In the genomic region with DNA sequence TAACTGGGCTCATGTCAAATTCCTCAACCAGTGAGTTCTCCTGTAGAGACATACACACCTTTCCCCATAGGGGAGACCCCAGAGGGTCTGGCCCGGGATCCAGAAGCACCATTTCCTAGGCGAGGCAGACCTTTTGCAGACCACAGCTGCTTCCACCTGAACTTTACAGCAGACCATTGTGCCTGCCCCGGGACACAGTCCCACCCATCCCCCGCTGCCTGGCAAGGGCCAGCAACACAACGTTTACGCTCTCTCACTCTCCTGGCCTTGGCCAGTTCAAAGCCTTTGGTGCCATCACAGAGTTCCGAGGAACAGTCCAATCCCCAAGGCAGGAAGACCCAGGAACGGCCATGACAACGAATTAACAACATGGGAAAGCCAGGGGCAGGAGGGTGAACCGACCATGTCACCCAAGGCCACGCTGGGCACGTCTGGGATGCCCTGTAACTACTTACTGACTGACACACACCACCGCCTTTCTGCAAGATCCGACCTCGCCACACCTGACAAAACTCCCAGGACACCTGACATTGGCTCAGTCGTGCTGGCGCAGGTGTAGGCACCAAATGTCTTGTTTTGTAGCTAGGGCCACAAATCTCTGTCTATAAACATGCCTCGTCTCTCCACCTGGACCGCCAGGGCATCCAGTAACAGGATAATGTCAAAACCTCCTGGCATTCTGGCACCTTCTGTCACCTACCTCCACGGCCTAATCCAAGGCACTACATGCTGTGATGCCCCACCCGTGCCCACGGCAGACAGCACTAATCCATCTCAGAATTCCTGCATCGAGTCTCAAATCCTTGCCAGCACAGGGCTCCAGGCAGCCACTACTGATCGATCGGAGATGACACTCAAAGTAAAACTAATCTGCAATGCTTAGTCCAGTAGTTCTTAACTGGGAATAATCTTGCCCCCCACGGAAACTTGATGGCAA, we compare ENCODE assay signal across 10 cellular contexts. TPM values are rescaled to one million over a fixed set of nuclear protein-coding genes. Genes with fewer than 3 reads are reported as not detected.
A peak's percentile ranks its signal among the peaks of the same experiment; 100 is the strongest.
DNase-seq lines count a peak whose midpoint lies in the region; ATAC-seq and TF ChIP-seq lines count a peak whose summit lies in the region.
"Had no signal": no experiment of that assay in that cellular context is flagged by ENCODE, and none has a peak within 500 bp of the region (broad histone marks: within the 10 kb centered on the region; RNA-seq: fewer than 3 reads in every experiment).

No MANE protein-coding gene starts in this region.

- peak overlapping the region in 1 of 2 donors; percentile 16 for H3K9ac ChIP-seq in colonic mucosa (ENCODE audit: low read depth in 2 of 2, low read length in 2 of 2)

- H3K4me3 ChIP-seq in left ventricle myocardium inferior (peak overlapping the region; percentile 26), colonic mucosa (no peak overlapping the region), aorta (ENCODE audit: low read length in 2 of 2) (no peak overlapping the region)

- H3K27me3 Mint-ChIP-seq in natural killer cell (ENCODE audit: low read depth in 2 of 2) = no peaks in the 10 kb centered on the region

- intact Hi-C loops in left ventricle myocardium inferior (cut with micrococcal nuclease) (loop anchor here (10.0 kb wide), 1 partner anchor 48 kb away; a partner anchor contains a TSS), left cardiac atrium (cut with DNase I) (loop anchor here in 1 of 2 donors (5.0 kb wide), 1 partner anchor 51 kb away; a partner anchor contains a TSS), colonic mucosa (cut with DNase I) (no loop called here), natural killer cell (cut with micrococcal nuclease) (no loop called here), aorta (cut with DNase I) (no loop called here)

- no peaks in the 10 kb centered on the region for H3K9me3 ChIP-seq in left ventricle myocardium inferior (replicated peaks)
- H3K9me3 ChIP-seq in colonic mucosa = no peaks in the 10 kb centered on the region
- H3K9me3 ChIP-seq in aorta (ENCODE audit: control insufficient read depth, low read length) = no peaks in the 10 kb centered on the region

- H3K4me1 ChIP-seq in left ventricle myocardium inferior = peaks cover 100% of the 10 kb centered on the region
- peaks cover 41% of the 10 kb centered on the region for H3K4me1 ChIP-seq in colonic mucosa
- H3K4me1 ChIP-seq in aorta (ENCODE audit: control insufficient read depth in 1 of 2, insufficient read depth in 2 of 2, low read length in 2 of 2) = peaks cover 3 to 15% of the 10 kb centered on the region in 2 donors

- H3K36me3 ChIP-seq in left ventricle myocardium inferior = peaks cover 68% of the 10 kb centered on the region
- peaks cover 24% of the 10 kb centered on the region for H3K36me3 ChIP-seq in colonic mucosa
- peaks cover 4 to 16% of the 10 kb centered on the region in 2 donors for H3K36me3 ChIP-seq in aorta (ENCODE audit: control insufficient read depth in 1 of 2, insufficient read depth in 2 of 2, low read length in 1 of 2)

- H3K9me3 Mint-ChIP-seq in natural killer cell = no peaks in the 10 kb centered on the region

- 50 to 52% methylated on average over 26 of the region's 26 CpGs for WGBS in aorta, 2 donors

- no peak for TF ChIP-seq CTCF in left ventricle myocardium inferior (IDR thresholded peaks at IDR 0.05; ENCODE audit: borderline replicate concordance)
- no peak for TF ChIP-seq CTCF in colonic mucosa (IDR thresholded peaks at IDR 0.05)
- TF ChIP-seq CTCF in natural killer cell (IDR thresholded peaks at IDR 0.05) = no peak
- no peak for TF ChIP-seq CTCF in GM10266 (IDR thresholded peaks at IDR 0.05; ENCODE audit: control insufficient read depth, insufficient read depth, low read depth, missing control alignments)

- DNase-seq in left ventricle myocardium inferior (no peak), left cardiac atrium (no peak), colonic mucosa (no peak), natural killer cell (no peak), aorta (no peak), GM10266 (ENCODE audit: extremely low spot score) (no peak), hippocampal formation (lab: John Stamatoyannopoulos, UW) (no peak)
- DNase-seq: retina, T1000 had no signal

- no peak for ATAC-seq in left cardiac atrium
- no peak for ATAC-seq in natural killer cell
- ATAC-seq in aorta (ENCODE audit: low FRiP score) = no peak
- ATAC-seq in GM18873 (IDR thresholded peaks at IDR 0.05; ENCODE audit: low FRiP score, unreplicated experiment) = no peak

- H3K4me1 Mint-ChIP-seq in natural killer cell = peaks cover 75% of the 10 kb centered on the region in 2 donors

- H3K4me3 Mint-ChIP-seq in natural killer cell = no peak overlapping the region

- peaks cover 10% of the 10 kb centered on the region for H3K36me3 Mint-ChIP-seq in natural killer cell

- H3K27ac ChIP-seq in left ventricle myocardium inferior (replicated peaks) = peak overlapping the region; percentile 100
- H3K27ac ChIP-seq in colonic mucosa = peak overlapping the region; percentile 84
- H3K27ac ChIP-seq in aorta (ENCODE audit: low read depth in 1 of 2, low read length in 2 of 2) = peak overlapping the region; percentile 46 to 90

- H3K27me3 ChIP-seq in left ventricle myocardium inferior (ENCODE audit: low read depth) (no peaks in the 10 kb centered on the region), colonic mucosa (no peaks in the 10 kb centered on the region), aorta (ENCODE audit: control insufficient read depth in 1 of 2, insufficient read depth in 2 of 2, low read length in 1 of 2) (no peaks in the 10 kb centered on the region)

- H3K27ac Mint-ChIP-seq in natural killer cell = peak overlapping the region; percentile 98 to 100

RNA-seq across cellular contexts. Expression of a gene that starts 51.3 kb away (rescaled TPM):
- total RNA-seq in left ventricle myocardium inferior (150 TPM), left cardiac atrium (100 to 1,000 TPM; 225 to 367 TPM), colonic mucosa (100 to 1,000 TPM; 711 to 719 TPM), natural killer cell (1,000 to 10,000 TPM in 1 of 3 donors, 100 to 1,000 TPM in 2; 803 to 1,038 (median 808) TPM), aorta (1,000 to 10,000 TPM; 1,564 to 1,890 TPM)
- polyA plus RNA-seq in aorta = 100 to 1,000 TPM; 170 to 572 TPM
